In the genomic region with DNA sequence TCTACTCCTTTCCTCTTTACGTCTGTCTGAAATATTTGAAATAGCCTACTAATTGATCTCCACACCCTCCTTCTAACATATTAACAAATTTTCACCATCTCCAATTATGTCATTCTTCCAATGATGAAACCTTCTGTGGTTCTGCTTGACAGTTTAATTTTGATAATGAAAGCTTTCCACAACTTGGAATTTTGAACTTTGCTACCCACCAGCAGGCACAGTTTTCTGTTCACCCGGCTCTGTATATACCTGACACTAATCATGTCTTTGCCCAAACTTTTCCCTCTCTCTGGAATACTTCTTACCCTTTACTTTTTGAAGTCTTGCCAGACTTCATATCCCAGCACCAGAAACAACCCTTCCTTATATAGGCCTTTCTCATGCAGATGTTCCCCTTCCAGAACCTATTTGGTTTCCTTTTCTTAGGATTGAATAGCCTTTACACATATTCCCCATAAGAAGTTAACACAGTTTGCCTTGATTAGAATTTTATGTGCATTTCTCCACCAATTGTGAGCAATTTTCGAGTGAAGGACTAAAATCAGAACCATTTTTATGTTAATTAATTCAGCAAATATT, we compare ENCODE assay signal across 21 cellular contexts.
"Had no signal": no experiment of that assay in that cellular context is flagged by ENCODE, and none has a peak within 500 bp of the region (broad histone marks: within the 10 kb centered on the region; RNA-seq: fewer than 3 reads in every experiment).

No MANE protein-coding gene starts in this region.

- H3K27me3 ChIP-seq: left lung, sigmoid colon, suprapubic skin, thyroid gland had no signal

- H3K27me3 Mint-ChIP-seq: memory B cell, type B pancreatic cell had no signal

- H3K27ac ChIP-seq: coronary artery, left lung, lower lobe of right lung, sigmoid colon, skin epidermis, suprapubic skin, thyroid gland had no signal

- H3K4me3 ChIP-seq: coronary artery, left lung, lower lobe of right lung, sigmoid colon, skin epidermis, suprapubic skin, thyroid gland had no signal

- H3K9me3 ChIP-seq: left lung, lower lobe of right lung, sigmoid colon, suprapubic skin, thyroid gland had no signal

- H3K4me1 ChIP-seq: left lung, lower lobe of right lung had no signal

- H3K27ac Mint-ChIP-seq: memory B cell, mesothelial cell of epicardium, natural killer cell had no signal

- H3K36me3 ChIP-seq: left lung, lower lobe of right lung, sigmoid colon, suprapubic skin, thyroid gland had no signal

- H3K4me3 Mint-ChIP-seq: memory B cell, mesothelial cell of epicardium, natural killer cell, neural crest cell had no signal

- H3K9me3 Mint-ChIP-seq: memory B cell, natural killer cell, neural crest cell had no signal

- FAIRE-seq: urothelium cell line had no signal

- DNase-seq: effector CD4-positive, alpha-beta T cell; foreskin melanocyte; head of caudate nucleus; hippocampal formation; islet precursor cell; left lung; lower lobe of right lung; natural killer cell; posterior cingulate gyrus; sigmoid colon; stimulated activated CD4-positive, alpha-beta T cell treated with anti-CD3 and anti-CD28 coated beads, Interleukin-2, amount 100 ng/mL, for 48 hours; stimulated activated naive CD4-positive, alpha-beta T cell treated with Interleukin-2 at 50 U/mL for 16 hours; thyroid gland had no signal

- H3K36me3 Mint-ChIP-seq: mesothelial cell of epicardium, natural killer cell had no signal
